In the genomic region with DNA sequence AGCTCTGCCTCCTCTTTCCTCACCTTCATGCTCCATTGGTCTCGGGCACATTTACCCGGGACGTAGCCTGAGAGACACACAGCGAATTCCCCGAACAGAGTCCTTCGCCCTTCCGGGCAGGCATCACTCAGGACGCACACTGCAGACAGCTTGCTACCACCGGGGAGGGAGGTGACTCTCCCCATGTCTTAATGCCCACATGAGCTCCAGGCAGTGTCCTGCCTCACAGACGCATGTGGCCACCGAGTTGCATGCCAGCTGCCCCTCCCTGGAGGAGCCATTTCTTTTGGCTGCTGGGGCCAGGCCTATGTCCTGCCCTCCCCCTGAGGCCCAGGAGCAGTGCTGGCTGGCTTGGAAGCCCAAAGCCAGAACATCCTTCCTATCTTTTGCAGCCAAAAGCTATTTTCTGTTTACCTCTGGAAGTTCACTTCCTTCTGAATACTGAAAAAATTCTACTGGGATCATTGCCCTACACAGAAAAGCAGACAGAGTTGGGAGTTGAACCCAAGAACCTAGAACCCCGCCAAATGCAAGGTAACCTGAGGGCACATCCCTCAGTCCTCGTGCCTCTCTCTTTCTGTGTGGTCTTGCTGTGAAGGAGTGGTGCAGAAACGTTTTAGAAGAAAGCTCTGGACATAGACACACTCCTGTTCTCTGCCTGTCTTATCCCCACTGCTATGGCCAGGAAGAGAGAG, we compare ENCODE assay signal across 11 cellular contexts.
DNase-seq lines count a peak whose midpoint lies in the region; ATAC-seq and TF ChIP-seq lines count a peak whose summit lies in the region.
"Had no signal": no experiment of that assay in that cellular context is flagged by ENCODE, and none has a peak within 500 bp of the region (broad histone marks: within the 10 kb centered on the region; RNA-seq: fewer than 3 reads in every experiment).

No MANE protein-coding gene starts in this region.

- H3K4me3 Mint-ChIP-seq in stimulated activated effector memory CD8-positive, alpha-beta T cell treated with anti-CD3 and anti-CD28 coated beads, Interleukin-12 subunit alpha, Interleukin-12 subunit beta, amount 100 ng/mL, for 72 hours = no peak overlapping the region

- H3K9me3 Mint-ChIP-seq in stimulated activated effector memory CD8-positive, alpha-beta T cell treated with anti-CD3 and anti-CD28 coated beads, Interleukin-12 subunit alpha, Interleukin-12 subunit beta, amount 100 ng/mL, for 72 hours = no peaks in the 10 kb centered on the region

- H3K27ac ChIP-seq in HEK293 (ENCODE audit: extremely low read depth, low read depth, low read length) (no peak overlapping the region; the same call in 1 of the 2 replicates), duodenal mucosa (ENCODE audit: low read depth, low read length) (peak overlapping the region; percentile 58), lung (ENCODE audit: low read depth in 1 of 2, low read length in 1 of 2) (peak overlapping the region; percentile 79 to 95), SJCRH30 (no peak overlapping the region)

- peaks cover 16% of the 10 kb centered on the region for H3K4me1 Mint-ChIP-seq in stimulated activated effector memory CD8-positive, alpha-beta T cell treated with anti-CD3 and anti-CD28 coated beads, Interleukin-12 subunit alpha, Interleukin-12 subunit beta, amount 100 ng/mL, for 72 hours

- POLR2A ChIA-PET in HEK293 (lab: Yijun Ruan, JAX) = no interaction called here

- H3K4me3 ChIP-seq in HEK293 (ENCODE audit: low read depth, low read length) (no peak overlapping the region), duodenal mucosa (ENCODE audit: low read depth in 1 of 2, low read length in 2 of 2) (no peak overlapping the region), lung (no peak overlapping the region), SJCRH30 (no peak overlapping the region)

- ATAC-seq in lung (ENCODE audit: insufficient read depth, low FRiP score) = no peak
- ATAC-seq in stimulated activated effector memory CD8-positive, alpha-beta T cell treated with anti-CD3 and anti-CD28 coated beads, Interleukin-12 subunit alpha, Interleukin-12 subunit beta, amount 100 ng/mL, for 72 hours = no peak

- no peak overlapping the region for H3K9ac ChIP-seq in duodenal mucosa (ENCODE audit: low read depth in 1 of 2, low read length in 2 of 2)

- CTCF ChIA-PET in HEK293 (lab: Yijun Ruan, JAX) = interaction anchor here (0.8 to 1.1 kb wide), 2 partner anchors 9 to 152 kb away, joined by 3 read pairs; no protein-coding TSS in a partner anchor

- DNase-seq in lung (ENCODE audit: low spot score) = no peak
- DNase-seq in stimulated activated effector memory CD8-positive, alpha-beta T cell treated with anti-CD3 and anti-CD28 coated beads, Interleukin-12 subunit alpha, Interleukin-12 subunit beta, amount 100 ng/mL, for 72 hours (ENCODE audit: low spot score in 2 of 2) = no peak
- DNase-seq in DMS53 (lab: John Stamatoyannopoulos, UW) = no peak
- no peak for DNase-seq in stimulated activated CD4-positive, alpha-beta T cell treated with anti-CD3 and anti-CD28 coated beads, Interleukin-2, amount 100 ng/mL, for 24 hours
- DNase-seq in SJCRH30 = no peak
- DNase-seq in putamen (ENCODE audit: low spot score) = no peak
- DNase-seq: activated CD4-positive, alpha-beta T cell treated with anti-CD3 and anti-CD28 coated beads, Interleukin-2, amount 50 U/mL, for 48 hours; HCEC 1CT; stimulated activated CD4-positive, alpha-beta T cell treated with anti-CD3 and anti-CD28 coated beads, Interleukin-12 subunit alpha, Interleukin-12 subunit beta, amount 100 ng/mL, for 4 hours had no signal

- H3K9me3 ChIP-seq in HEK293 (ENCODE audit: control insufficient read depth, insufficient read depth, low read depth, low read length) (no peaks in the 10 kb centered on the region), duodenal mucosa (ENCODE audit: control insufficient read depth in 1 of 2, low read length in 2 of 2) (peaks cover 0 to 4% of the 10 kb centered on the region in 2 donors), lung (ENCODE audit: control insufficient read depth in 2 of 2, insufficient read depth in 1 of 2, low read length in 1 of 2) (no peaks in the 10 kb centered on the region), SJCRH30 (replicated peaks) (no peaks in the 10 kb centered on the region)

- H3K4me1 ChIP-seq in HEK293 (ENCODE audit: control insufficient read depth, insufficient read depth, low read length) = peaks cover 11% of the 10 kb centered on the region; the same call in 1 of the 2 replicates
- peaks cover 15 to 26% of the 10 kb centered on the region in 2 donors for H3K4me1 ChIP-seq in duodenal mucosa (ENCODE audit: control insufficient read depth in 1 of 2, insufficient read depth in 2 of 2, low read length in 2 of 2)
- peaks cover 16 to 27% of the 10 kb centered on the region in 2 donors for H3K4me1 ChIP-seq in lung (ENCODE audit: control insufficient read depth in 2 of 2, insufficient read depth in 2 of 2, low read length in 2 of 2)
- H3K4me1 ChIP-seq in SJCRH30 = no peaks in the 10 kb centered on the region

- TF ChIP-seq CTCF in HEK293 (tag by site-specific recombination; IDR thresholded peaks at IDR 0.05) (no peak), lung (IDR thresholded peaks at IDR 0.05; ENCODE audit: control extremely low read depth, extremely low read depth) (no peak)

- 64 to 73% methylated on average over 14 of the region's 14 CpGs for WGBS in lung, 2 donors

- no peaks in the 10 kb centered on the region for H3K36me3 ChIP-seq in HEK293 (ENCODE audit: control insufficient read depth in 2 of 2, insufficient read depth in 1 of 2, low read length in 2 of 2)
- no peaks in the 10 kb centered on the region for H3K36me3 ChIP-seq in duodenal mucosa (ENCODE audit: control insufficient read depth in 1 of 2, insufficient read depth in 2 of 2, low read length in 2 of 2)
- no peaks in the 10 kb centered on the region for H3K36me3 ChIP-seq in lung (ENCODE audit: control insufficient read depth in 2 of 2, insufficient read depth in 2 of 2, low read length in 2 of 2)
- no peaks in the 10 kb centered on the region for H3K36me3 ChIP-seq in SJCRH30

- no peaks in the 10 kb centered on the region for H3K36me3 Mint-ChIP-seq in stimulated activated effector memory CD8-positive, alpha-beta T cell treated with anti-CD3 and anti-CD28 coated beads, Interleukin-12 subunit alpha, Interleukin-12 subunit beta, amount 100 ng/mL, for 72 hours

- H3K27me3 ChIP-seq in duodenal mucosa (ENCODE audit: control insufficient read depth in 1 of 2, insufficient read depth in 2 of 2, low read length in 2 of 2) = no peaks in the 10 kb centered on the region
- H3K27me3 ChIP-seq in lung (ENCODE audit: control insufficient read depth, insufficient read depth) = no peaks in the 10 kb centered on the region
- no peaks in the 10 kb centered on the region for H3K27me3 ChIP-seq in SJCRH30

- peak overlapping the region; percentile 73 for H3K27ac Mint-ChIP-seq in stimulated activated effector memory CD8-positive, alpha-beta T cell treated with anti-CD3 and anti-CD28 coated beads, Interleukin-12 subunit alpha, Interleukin-12 subunit beta, amount 100 ng/mL, for 72 hours

TF ChIP-seq in HEK293, 187 proteins besides CTCF, POLR2A, EP300 and RAD21:
- TF ChIP-seq PATZ1 (tag by site-specific recombination; IDR thresholded peaks at IDR 0.05) = no peak
- TF ChIP-seq ZNF335 (tag by site-specific recombination; conservative IDR thresholded peaks at IDR 0.05) = peak; percentile 44; the same call in 1 of the 2 replicates

Comparison
In these comparisons a context has a peak if more than half of its experiments do, and no peak if none do; other contexts are left out.
1. H3K27ac ChIP-seq: peak in duodenal mucosa (single experiment) and lung (2 of 2); none in HEK293 (single experiment) and SJCRH30 (single experiment).